1 cellular context compared by ENCODE assay signal in the genomic region with DNA sequence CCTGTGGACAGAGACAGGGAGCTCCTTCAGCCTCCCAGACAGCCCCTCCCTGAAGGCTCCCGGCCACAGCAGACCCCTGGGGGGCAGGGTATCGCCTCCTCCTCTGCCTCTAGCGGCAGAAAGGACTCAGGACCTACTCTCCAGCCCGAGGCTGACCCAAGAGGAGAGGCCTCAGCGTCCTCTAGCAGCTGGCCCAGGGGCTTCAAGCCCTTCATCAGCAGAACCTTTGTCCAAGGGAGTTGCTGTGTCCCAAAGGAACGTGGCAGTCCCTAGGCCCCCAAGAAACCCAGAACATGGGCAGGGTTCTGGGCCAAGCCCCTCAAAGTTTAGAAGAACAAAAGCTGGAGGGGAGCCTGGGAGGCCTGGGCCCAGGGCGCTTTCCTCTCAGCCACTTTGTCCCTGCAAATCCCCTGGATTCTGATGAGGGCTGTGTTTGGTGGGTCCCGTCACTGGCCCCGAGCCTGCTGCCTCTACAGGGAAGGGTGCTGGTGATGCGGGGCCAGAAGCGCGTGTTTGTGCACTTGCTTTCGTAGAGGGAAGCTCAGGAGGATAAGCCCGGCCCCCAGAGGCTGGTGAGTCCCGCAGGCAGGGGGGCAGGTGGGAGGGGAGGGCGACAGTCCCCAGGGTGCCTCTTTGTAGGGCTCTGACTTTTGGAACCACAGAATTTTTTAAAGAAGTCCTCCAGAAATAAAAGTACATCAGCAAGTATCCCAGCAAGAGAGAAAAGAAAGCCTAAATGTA.
TF ChIP-seq lines count a peak whose summit lies in the region.

No MANE protein-coding gene starts in this region.

TF ChIP-seq in SK-N-SH treated with all-trans-retinoic acid at 6 μM for 48 hours, 23 proteins besides CTCF, POLR2A, EP300 and RAD21 (continued from another document):
- no peak for TF ChIP-seq TSHZ2 (CRISPR knock-in tag; IDR thresholded peaks at IDR 0.05)
- no peak for TF ChIP-seq POU6F1 (CRISPR knock-in tag; IDR thresholded peaks at IDR 0.05; ENCODE audit: borderline replicate concordance, low read depth)
- TF ChIP-seq OSR1 (CRISPR knock-in tag; IDR thresholded peaks at IDR 0.05): no peak
- TF ChIP-seq SNAI2 (CRISPR knock-in tag; IDR thresholded peaks at IDR 0.05): no peak
- TF ChIP-seq GLIS3 (CRISPR knock-in tag; IDR thresholded peaks at IDR 0.05): no peak
- no peak for TF ChIP-seq CSDC2 (CRISPR knock-in tag; IDR thresholded peaks at IDR 0.05)
- TF ChIP-seq ZNF565 (CRISPR knock-in tag; conservative IDR thresholded peaks at IDR 0.05; ENCODE audit: low read depth): no peak
- TF ChIP-seq ZFP30 (CRISPR knock-in tag; IDR thresholded peaks at IDR 0.05): no peak
- no peak for TF ChIP-seq RARB (CRISPR knock-in tag; IDR thresholded peaks at IDR 0.05)
